22 cellular contexts compared by ENCODE assay signal in the genomic region with DNA sequence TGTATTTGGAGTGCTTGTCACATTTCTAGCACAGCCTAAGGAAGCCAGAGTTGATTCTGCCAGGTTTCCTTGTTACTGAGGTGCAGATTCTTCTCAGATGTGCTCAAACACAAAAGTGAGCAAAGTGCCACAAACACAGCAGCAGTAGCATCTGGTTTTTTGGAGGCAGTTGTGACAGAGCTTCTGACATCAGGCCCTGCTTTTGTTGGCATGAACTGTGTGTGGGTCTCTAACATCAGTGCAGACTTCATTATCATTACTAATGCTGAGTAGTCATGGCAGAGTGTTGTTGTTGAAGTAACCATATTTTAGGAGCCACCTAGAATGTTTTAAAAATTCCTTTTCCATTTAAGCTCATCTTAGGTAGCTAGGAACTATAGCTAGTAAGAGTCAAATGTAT.
DNase-seq lines count a peak whose midpoint lies in the region; ATAC-seq and TF ChIP-seq lines count a peak whose summit lies in the region.
"Had no signal": no experiment of that assay in that cellular context is flagged by ENCODE, and none has a peak within 500 bp of the region (broad histone marks: within the 10 kb centered on the region; RNA-seq: fewer than 3 reads in every experiment).

No MANE protein-coding gene starts in this region.

- no peak overlapping the region for H3K18ac ChIP-seq in trophoblast cell (ENCODE audit: low read length)

- H3K9me3 ChIP-seq in left ventricle myocardium inferior (replicated peaks), result peaks cover 26% of the 10 kb centered on the region
- H3K9me3 ChIP-seq in trophoblast cell (ENCODE audit: insufficient read depth, low read depth, low read length), result no peaks in the 10 kb centered on the region

- no peak overlapping the region for H3K23ac ChIP-seq in trophoblast cell (ENCODE audit: low read length)

- no peak overlapping the region for H4K12ac ChIP-seq in trophoblast cell (ENCODE audit: low read depth, low read length)

- no peaks in the 10 kb centered on the region for H3K27me3 ChIP-seq in left ventricle myocardium inferior (ENCODE audit: low read depth)
- H3K27me3 ChIP-seq in trophoblast cell (ENCODE audit: insufficient read depth, low read length), result no peaks in the 10 kb centered on the region

- H2BK12ac ChIP-seq in trophoblast cell (ENCODE audit: low read length), result no peak overlapping the region

- no peaks in the 10 kb centered on the region for H3K79me1 ChIP-seq in trophoblast cell (ENCODE audit: low read length)

- peak overlapping the region; percentile 47 for H3K27ac ChIP-seq in left ventricle myocardium inferior (replicated peaks)
- H3K27ac ChIP-seq in trophoblast cell (ENCODE audit: low read depth, low read length), result no peak overlapping the region
- H3K27ac ChIP-seq: 22Rv1, C4-2B, RWPE1, SK-N-MC had no signal

- no peak overlapping the region for H4K8ac ChIP-seq in trophoblast cell (ENCODE audit: low read depth, low read length)

- no peak overlapping the region for H3K9ac ChIP-seq in trophoblast cell (ENCODE audit: low read length)

- no peaks in the 10 kb centered on the region for H3K79me2 ChIP-seq in trophoblast cell (ENCODE audit: control insufficient read depth, insufficient read depth, low read length, poor library complexity)

- TF ChIP-seq CTCF in left ventricle myocardium inferior (IDR thresholded peaks at IDR 0.05; ENCODE audit: borderline replicate concordance) (no peak), fibroblast of mammary gland (conservative IDR thresholded peaks at IDR 0.05; ENCODE audit: control insufficient read depth, insufficient read depth, low read depth, low read length) (no peak)

- no peak for ATAC-seq in left ventricle myocardium superior

- H3K4me2 ChIP-seq in trophoblast cell (ENCODE audit: low read length), result no peak overlapping the region

- H3K36me3 ChIP-seq in left ventricle myocardium inferior (no peaks in the 10 kb centered on the region), trophoblast cell (ENCODE audit: control insufficient read depth in 1 of 2, insufficient read depth in 2 of 2, low read length in 2 of 2) (no peaks in the 10 kb centered on the region)

- no peak overlapping the region for H3K14ac ChIP-seq in trophoblast cell (ENCODE audit: low read length)

- no peak overlapping the region for H4K91ac ChIP-seq in trophoblast cell (ENCODE audit: low read depth, low read length)

- H3K4ac ChIP-seq in trophoblast cell (ENCODE audit: low read depth, low read length), result no peak overlapping the region

- no peak for DNase-seq in left ventricle myocardium inferior
- DNase-seq in left ventricle myocardium superior, result no peak
- peak; percentile 79 for DNase-seq in fibroblast of mammary gland (ENCODE audit: low read depth)
- no peak for DNase-seq in trophoblast cell
- DNase-seq in NCI-H1436 treated with DMSO at 0.1 percent for 48 hours (lab: John Stamatoyannopoulos, UW), result no peak
- DNase-seq in stimulated activated CD4-positive, alpha-beta T cell treated with anti-CD3 and anti-CD28 coated beads, Interleukin-4, amount 100 ng/mL, for 1 hour, result no peak
- no peak for DNase-seq in NCI-H2171 treated with DMSO at 0.1 percent for 48 hours (lab: John Stamatoyannopoulos, UW)
- DNase-seq in NCI-H69 (lab: John Stamatoyannopoulos, UW), result no peak
- DNase-seq: Calu3; CD8-positive, alpha-beta memory T cell; DMS153; Karpas-422; NCI-H1417 treated with DMSO at 0.1 percent for 48 hours; NCI-H187 treated with DMSO at 0.1 percent for 48 hours; NCI-H2107; NCI-H510A; NCI-H748 treated with DMSO at 0.1 percent for 48 hours; SHP77 treated with DMSO at 0.1 percent for 48 hours had no signal

- peaks cover 18% of the 10 kb centered on the region for H3K4me1 ChIP-seq in left ventricle myocardium inferior
- peaks cover 0 to 2% of the 10 kb centered on the region in 2 experiments for H3K4me1 ChIP-seq in trophoblast cell (ENCODE audit: control insufficient read depth in 1 of 2, insufficient read depth in 2 of 2, low read length in 2 of 2)

- H2AK5ac ChIP-seq in trophoblast cell (ENCODE audit: low read length), result no peak overlapping the region

- H3K4me3 ChIP-seq in left ventricle myocardium inferior (no peak overlapping the region), fibroblast of mammary gland (ENCODE audit: control insufficient read depth, low read depth, low read length) (no peak overlapping the region), trophoblast cell (ENCODE audit: low read depth, low read length) (no peak overlapping the region)
- H3K4me3 ChIP-seq: SK-N-MC had no signal

- H2BK120ac ChIP-seq in trophoblast cell (ENCODE audit: insufficient read depth, low read length, poor library complexity), result peak overlapping the region; percentile 11

- intact Hi-C loops in left ventricle myocardium inferior (cut with micrococcal nuclease), result no loop called here
- intact Hi-C loops in left ventricle myocardium superior (cut with micrococcal nuclease), result no loop called here

- H2AFZ ChIP-seq in trophoblast cell (ENCODE audit: insufficient read depth, low read length, poor library complexity), result no peak overlapping the region

- no peak overlapping the region for H2BK5ac ChIP-seq in trophoblast cell (ENCODE audit: low read depth, low read length, poor library complexity)
